Comparison of ENCODE assay signal across 22 cellular contexts in genomic region chr1:221972262-221973235, GRCh38.
"Had no signal": no experiment of that assay in that cellular context is flagged by ENCODE, and none has a peak within 500 bp of the region (broad histone marks: within the 10 kb centered on the region; RNA-seq: fewer than 3 reads in every experiment).

No MANE protein-coding gene starts in this region.

- H3K27me3 ChIP-seq: dorsolateral prefrontal cortex, left lung, right atrium auricular region, suprapubic skin, transverse colon had no signal

- H3K9me3 Mint-ChIP-seq: activated CD4-positive, alpha-beta memory T cell treated with anti-CD3 and anti-CD28 coated beads, Interleukin-2, amount 10 ng/mL, durations not matched to agents 7 days and 5 days; activated T-helper 17 cell treated with anti-CD3 and anti-CD28 coated beads, Interleukin-2, amount 50 U/mL, for 72 hours; brain; neural crest cell; stimulated activated naive CD8-positive, alpha-beta T cell treated with anti-CD3 and anti-CD28 coated beads, Interleukin-15, Interleukin-2, amounts not matched to agents 100 ng/mL and 50 ng/mL, for 24 hours; T-cell had no signal

- H3K27me3 Mint-ChIP-seq: activated CD4-positive, alpha-beta memory T cell treated with anti-CD3 and anti-CD28 coated beads, Interleukin-2, amount 10 ng/mL, durations not matched to agents 7 days and 5 days; activated T-helper 17 cell treated with anti-CD3 and anti-CD28 coated beads, Interleukin-2, amount 50 U/mL, for 72 hours; stimulated activated naive CD8-positive, alpha-beta T cell treated with anti-CD3 and anti-CD28 coated beads, Interleukin-15, Interleukin-2, amounts not matched to agents 100 ng/mL and 50 ng/mL, for 24 hours; T-cell had no signal

- H3K4me1 ChIP-seq: prostate gland, right atrium auricular region, suprapubic skin, transverse colon had no signal

- H3K9me3 ChIP-seq: left lung, prostate gland, right atrium auricular region, suprapubic skin, transverse colon had no signal

- H3K36me3 Mint-ChIP-seq: brain, T-cell had no signal

- H3K27ac ChIP-seq: dorsolateral prefrontal cortex, left lung, prostate gland, right atrium auricular region, suprapubic skin, transverse colon had no signal

- H3K4me1 Mint-ChIP-seq: activated CD4-positive, alpha-beta memory T cell treated with anti-CD3 and anti-CD28 coated beads, Interleukin-2, amount 10 ng/mL, durations not matched to agents 7 days and 5 days; activated T-helper 17 cell treated with anti-CD3 and anti-CD28 coated beads, Interleukin-2, amount 50 U/mL, for 72 hours; brain; neural crest cell; T-cell had no signal

- H3K36me3 ChIP-seq: left lung, prostate gland, right atrium auricular region, suprapubic skin, transverse colon had no signal

- FAIRE-seq: colon had no signal

- H3K27ac Mint-ChIP-seq: activated CD4-positive, alpha-beta memory T cell treated with anti-CD3 and anti-CD28 coated beads, Interleukin-2, amount 10 ng/mL, durations not matched to agents 7 days and 5 days; activated T-helper 17 cell treated with anti-CD3 and anti-CD28 coated beads, Interleukin-2, amount 50 U/mL, for 72 hours; brain; stimulated activated naive CD8-positive, alpha-beta T cell treated with anti-CD3 and anti-CD28 coated beads, Interleukin-15, Interleukin-2, amounts not matched to agents 100 ng/mL and 50 ng/mL, for 24 hours; T-cell had no signal

- H3K4me3 ChIP-seq: dorsolateral prefrontal cortex, left lung, prostate gland, right atrium auricular region, suprapubic skin, transverse colon had no signal

- H3K4me3 Mint-ChIP-seq: activated CD4-positive, alpha-beta memory T cell treated with anti-CD3 and anti-CD28 coated beads, Interleukin-2, amount 10 ng/mL, durations not matched to agents 7 days and 5 days; activated T-helper 17 cell treated with anti-CD3 and anti-CD28 coated beads, Interleukin-2, amount 50 U/mL, for 72 hours; brain; neural crest cell; stimulated activated naive CD8-positive, alpha-beta T cell treated with anti-CD3 and anti-CD28 coated beads, Interleukin-15, Interleukin-2, amounts not matched to agents 100 ng/mL and 50 ng/mL, for 24 hours; T-cell had no signal

- DNase-seq: activated CD4-positive, alpha-beta memory T cell treated with anti-CD3 and anti-CD28 coated beads, Interleukin-2, amount 10 ng/mL, durations not matched to agents 7 days and 5 days; activated CD4-positive, alpha-beta T cell treated with anti-CD3 and anti-CD28 coated beads for 48 hours; activated CD4-positive, CD25-positive, alpha-beta regulatory T cell; activated naive CD4-positive, alpha-beta T cell; activated T-cell treated with anti-CD3 and anti-CD28 coated beads, Interleukin-2, amount 50 U/mL, for 1 hour; central memory CD4-positive, alpha-beta T cell; dorsolateral prefrontal cortex; foreskin fibroblast; hypothalamus; left lung; mammary epithelial cell; T-cell; T-helper 9 cell; transverse colon had no signal

- ATAC-seq: activated T-helper 17 cell treated with anti-CD3 and anti-CD28 coated beads, Interleukin-2, amount 50 U/mL, for 72 hours; left lung; T-cell had no signal
